8 cellular contexts compared by ENCODE assay signal in genomic region chr15:38252481-38253311, GRCh38. TPM values are rescaled to one million over a fixed set of nuclear protein-coding genes. Genes with fewer than 3 reads are reported as not detected.
DNase-seq lines count a peak whose midpoint lies in the region; ATAC-seq and TF ChIP-seq lines count a peak whose summit lies in the region.

TSS of gene SPRED1 (plus strand) at chr15:38252836. CDS start at chr15:38253186, 350 bp downstream.

- H3F3A ChIP-seq in neural progenitor cell (ENCODE audit: low read depth) = peaks cover 41% of the 10 kb centered on the region

- TF ChIP-seq CTCF in neural progenitor cell (IDR thresholded peaks at IDR 0.05) = no peak

- H3K4me3 ChIP-seq in neural progenitor cell = peak within 1 kb of the TSS; percentile 80

- ATAC-seq in HG02610 (IDR thresholded peaks at IDR 0.05; ENCODE audit: unreplicated experiment) = peak; percentile 25

- peaks cover 8% of the 10 kb centered on the region for H3K27me3 Mint-ChIP-seq in neural progenitor cell (ENCODE audit: insufficient read depth, low read depth)

- peak within 1 kb of the TSS; percentile 93 for H3K4me2 ChIP-seq in neural progenitor cell

- peaks cover 61% of the 10 kb centered on the region for H3K4me1 Mint-ChIP-seq in neural progenitor cell

- peak within 1 kb of the TSS; percentile 98 for H3K4me3 Mint-ChIP-seq in neural progenitor cell

- H2AFZ ChIP-seq in neural progenitor cell (replicated peaks) = peak within 1 kb of the TSS; percentile 98

- H3K79me2 ChIP-seq in neural progenitor cell (ENCODE audit: low read depth) = peaks cover 55% of the 10 kb centered on the region

- peaks cover 49% of the 10 kb centered on the region for H4K20me1 ChIP-seq in neural progenitor cell (ENCODE audit: low read depth)

- H3K4me1 ChIP-seq in neural progenitor cell = peaks cover 52% of the 10 kb centered on the region

- H3K9ac ChIP-seq in neural progenitor cell = peak within 1 kb of the TSS; percentile 89

- no peaks in the 10 kb centered on the region for H3K27me3 ChIP-seq in neural progenitor cell

- H3K36me3 Mint-ChIP-seq in neural progenitor cell = peaks cover 6% of the 10 kb centered on the region

- H3K9me3 Mint-ChIP-seq in neural progenitor cell = no peaks in the 10 kb centered on the region

- peak within 1 kb of the TSS; percentile 99 for H3K27ac ChIP-seq in neural progenitor cell

- DNase-seq in NCI-H2171 (lab: John Stamatoyannopoulos, UW) (peak; percentile 25), NCI-H2171 treated with DMSO at 0.1 percent for 48 hours (lab: John Stamatoyannopoulos, UW) (no peak), NCI-H510A treated with DMSO at 0.1 percent for 48 hours (lab: John Stamatoyannopoulos, UW) (peak; percentile 12), globus pallidus (ENCODE audit: low spot score) (peak; percentile 72), neural progenitor cell (ENCODE audit: low spot score) (peak; percentile 86), ureter (ENCODE audit: low spot score) (peak; percentile 77)
- DNase-seq in activated naive CD4-positive, alpha-beta T cell treated with Interleukin-2 at 50 U/mL for 16 hours = peak; percentile 24

- no peaks in the 10 kb centered on the region for H3K9me3 ChIP-seq in neural progenitor cell (ENCODE audit: low read depth)

- H3K27ac Mint-ChIP-seq in neural progenitor cell = peak within 1 kb of the TSS; percentile 99

- no peaks in the 10 kb centered on the region for H3K36me3 ChIP-seq in neural progenitor cell

RNA-seq across cellular contexts. Expression of gene SPRED1, which starts in this region (rescaled TPM):
- total RNA-seq in neural progenitor cell (ENCODE audit: low replicate concordance) (32.3 and 49.3 TPM in 2 replicates), ureter (22.5 TPM)
